8 cellular contexts compared by ENCODE assay signal in genomic region chr2:222860740-222861410, GRCh38. TPM values are rescaled to one million over a fixed set of nuclear protein-coding genes. Genes with fewer than 3 reads are reported as not detected.
DNase-seq lines count a peak whose midpoint lies in the region; ATAC-seq, FAIRE-seq and TF ChIP-seq lines count a peak whose summit lies in the region.

TSS of gene ACSL3 (plus strand) at chr2:222861036. CDS start at chr2:222908773, 47,737 bp downstream.

- H3K27ac ChIP-seq in mammary epithelial cell (ENCODE audit: insufficient read depth, low read depth, low read length) (peak within 1 kb of the TSS; percentile 91), small intestine (ENCODE audit: low read depth in 1 of 2, low read length in 1 of 2) (peak within 1 kb of the TSS; percentile 98 to 99)

- H3K27me3 ChIP-seq in mammary epithelial cell (ENCODE audit: insufficient read depth, low read length), result no peaks in the 10 kb centered on the region
- H3K27me3 ChIP-seq in small intestine (ENCODE audit: control insufficient read depth in 2 of 2, insufficient read depth in 2 of 2, low read length in 2 of 2), result no peaks in the 10 kb centered on the region

- CTCF ChIA-PET in mammary epithelial cell (lab: Charles Lee; ENCODE audit: low non-redundant PET), result interaction anchor here (0.6 kb wide), 1 partner anchor 137 kb away, joined by 4 read pairs; no protein-coding TSS in a partner anchor

- H4K20me1 ChIP-seq in mammary epithelial cell (ENCODE audit: insufficient read depth, low read length), result peaks cover 24% of the 10 kb centered on the region

- FAIRE-seq in small intestine (lab: Jason Lieb, UNC), result no peak

- in situ Hi-C loops in ACHN (cut with HindIII; ENCODE audit: low pct_ligation_motif_present, low pct_unique_long_range_greater_than_20kb, low sequenced_read_pairs), result no loop called here
- in situ Hi-C loops in mammary epithelial cell (cut with MboI; ENCODE audit: low sequenced_read_pairs in 2 of 2), result loop anchor here in 1 of 2 donors (5.0 kb wide), 1 partner anchor 64 kb away; no protein-coding TSS in a partner anchor

- H3K79me2 ChIP-seq in mammary epithelial cell (ENCODE audit: insufficient read depth, low read length), result peaks cover 51% of the 10 kb centered on the region

- WGBS in mammary epithelial cell (ENCODE audit: low coverage, missing lambda C conversion rate), result 2% methylated on average over 10 of the region's 99 CpGs
- 0 to 1% (median 0%) methylated on average over 64 to 99 of the region's 99 CpGs for WGBS in small intestine, 3 donors

- no TSS peak for BruUV-seq in mammary epithelial cell (replicated peaks; lab: Mats Ljungman, UMichigan)

- TF ChIP-seq CTCF in WI38 (IDR thresholded peaks at IDR 0.05; ENCODE audit: low read depth, low read length), result no peak
- no peak for TF ChIP-seq CTCF in mammary epithelial cell (conservative IDR thresholded peaks at IDR 0.05 in 1 of 2, IDR thresholded peaks at IDR 0.05 in 1 of 2; ENCODE audit: extremely low read depth in 1 of 2, insufficient read depth in 1 of 2, low read depth in 1 of 2, low read length in 2 of 2)

- ATAC-seq in GM18870 (IDR thresholded peaks at IDR 0.05; ENCODE audit: unreplicated experiment) (peak; percentile 95), HG03108 (IDR thresholded peaks at IDR 0.05; ENCODE audit: unreplicated experiment) (peak; percentile 98)

- H3K9ac ChIP-seq in mammary epithelial cell (ENCODE audit: insufficient read depth, low read length), result peak within 1 kb of the TSS; percentile 93

- H3K4me2 ChIP-seq in mammary epithelial cell (ENCODE audit: insufficient read depth, low read depth, low read length), result peak within 1 kb of the TSS; percentile 91

- DNase-seq in ACHN (peak; percentile 96), NCI-H2227 treated with DMSO at 0.1 percent for 48 hours (lab: John Stamatoyannopoulos, UW) (peak; percentile 90), mammary epithelial cell (peak; percentile 95), iPS-NIHi11 (ENCODE audit: low spot score) (peak; percentile 97), small intestine (peak; percentile 96)

- H3K4me3 ChIP-seq in WI38 (ENCODE audit: low read depth, low read length) (peak within 1 kb of the TSS; percentile 74), mammary epithelial cell (replicated peaks in 1 of 3; ENCODE audit: insufficient read depth in 1 of 3, low read depth in 2 of 3, low read length in 3 of 3) (peak within 1 kb of the TSS; percentile 86 to 97 (median 90)), small intestine (ENCODE audit: low read depth in 1 of 2, low read length in 2 of 2) (peak within 1 kb of the TSS; percentile 95 to 100)

- intact Hi-C loops in mammary epithelial cell (cut with micrococcal nuclease), result loop anchor here (1.0 to 5.0 kb wide), 3 partner anchors 24 to 169 kb away; no protein-coding TSS in a partner anchor

- peak within 1 kb of the TSS; percentile 49 for H2AFZ ChIP-seq in mammary epithelial cell (ENCODE audit: low read depth, low read length)

- H3K36me3 ChIP-seq in mammary epithelial cell (ENCODE audit: insufficient read depth, low read length) (no peaks in the 10 kb centered on the region), small intestine (ENCODE audit: control insufficient read depth in 2 of 2, insufficient read depth in 2 of 2, low read length in 2 of 2) (no peaks in the 10 kb centered on the region)

- H3K4me1 ChIP-seq in mammary epithelial cell (ENCODE audit: insufficient read depth, low read length) (peaks cover 37% of the 10 kb centered on the region), small intestine (ENCODE audit: control insufficient read depth in 2 of 2, insufficient read depth in 1 of 2, low read depth in 1 of 2, low read length in 1 of 2) (peaks cover 4 to 10% of the 10 kb centered on the region in 2 donors)

- dilution Hi-C loops in mammary epithelial cell (cut with HindIII; ENCODE audit: low sequenced_read_pairs), result loop anchor here (5.0 kb wide), 1 partner anchor 99 kb away; no protein-coding TSS in a partner anchor

- H3K9me3 ChIP-seq in mammary epithelial cell (replicated peaks; ENCODE audit: insufficient read depth, low read length) (no peaks in the 10 kb centered on the region), small intestine (ENCODE audit: control insufficient read depth, low read depth) (no peaks in the 10 kb centered on the region)

RNA-seq across cellular contexts. Expression of gene ACSL3, which starts in this region (rescaled TPM):
- 100 to 1,000 TPM; 199 to 213 TPM for total RNA-seq in mammary epithelial cell
- polyA plus RNA-seq in mammary epithelial cell (110 TPM), small intestine (10 to 100 TPM in 2 of 3 donors, 1 to 10 TPM in 1; 6.0 to 29.4 (median 13.0) TPM)
- polyA minus RNA-seq in mammary epithelial cell, result 656 TPM

Comparison
In these comparisons a context has a peak if more than half of its experiments do, and no peak if none do; other contexts are left out.
1. Peak in every context shown above with its lines: DNase-seq, ATAC-seq, H3K4me3 ChIP-seq and H3K27ac ChIP-seq.